ENCODE assay signal across 8 cellular contexts in the genomic region with DNA sequence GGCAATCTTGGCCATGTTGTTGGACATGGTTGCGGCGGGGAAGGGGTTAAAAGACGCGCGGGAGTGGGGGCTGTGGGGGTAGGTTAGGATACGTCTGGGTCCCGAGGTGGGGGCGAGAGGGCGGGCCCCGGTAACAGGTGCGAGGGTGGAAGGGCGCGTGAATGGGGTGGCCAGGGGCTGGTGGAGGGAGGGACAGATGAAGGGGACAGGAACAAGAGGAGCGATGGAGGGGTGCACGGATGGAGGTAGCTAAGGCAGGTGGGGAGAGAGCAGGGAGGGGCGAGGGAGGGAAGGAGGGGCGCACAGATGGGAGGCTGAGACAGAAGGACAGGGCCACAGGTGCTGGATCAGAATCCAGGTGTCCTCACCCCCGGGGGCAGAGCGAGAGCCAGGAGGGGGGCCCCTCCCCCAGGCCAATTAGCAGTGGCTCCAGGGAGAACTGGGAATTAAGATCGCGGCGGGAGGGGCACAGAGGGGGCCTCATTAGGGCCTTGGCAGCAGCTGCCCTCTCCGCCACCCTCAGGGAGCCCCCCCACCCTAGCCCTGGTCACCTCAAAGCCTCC. TPM values are rescaled to one million over a fixed set of nuclear protein-coding genes. Genes with fewer than 3 reads are reported as not detected.
A peak's percentile ranks its signal among the peaks of the same experiment; 100 is the strongest.
DNase-seq lines count a peak whose midpoint lies in the region; ATAC-seq, FAIRE-seq and TF ChIP-seq lines count a peak whose summit lies in the region.

No MANE protein-coding gene starts in this region.

- no peaks in the 10 kb centered on the region for H3K27me3 Mint-ChIP-seq in CD8-positive, alpha-beta T cell (ENCODE audit: low read depth)
- peaks cover 20% of the 10 kb centered on the region for H3K27me3 Mint-ChIP-seq in mesothelial cell of epicardium (ENCODE audit: low read depth)

- CTCF ChIA-PET in CD8-positive, alpha-beta T cell (lab: Charles Lee) = interaction anchor here (0.6 to 2.0 kb wide), 3 partner anchors 27 to 239 kb away, joined by 3 to 15 read pairs (median 3); a partner anchor contains a TSS
- CTCF ChIA-PET in RWPE1 (lab: Yijun Ruan, JAX) = interaction anchor here (0.9 kb wide), 1 partner anchor 18 kb away, joined by 3 read pairs; no protein-coding TSS in a partner anchor

- peaks cover 42% of the 10 kb centered on the region for H3K4me1 ChIP-seq in CD8-positive, alpha-beta T cell (ENCODE audit: insufficient read depth, low read length)
- H3K4me1 ChIP-seq in Karpas-422 (ENCODE audit: low read length) (peaks cover 47% of the 10 kb centered on the region), ascending aorta (peaks cover 17 to 21% of the 10 kb centered on the region in 2 donors)

- TF ChIP-seq CTCF in CD8-positive, alpha-beta T cell (IDR thresholded peaks at IDR 0.05) = no peak
- TF ChIP-seq CTCF in ascending aorta (IDR thresholded peaks at IDR 0.05) = no peak
- no peak for TF ChIP-seq CTCF in mesothelial cell of epicardium (IDR thresholded peaks at IDR 0.05; ENCODE audit: unreplicated experiment)
- no peak for TF ChIP-seq CTCF in RWPE1 (conservative IDR thresholded peaks at IDR 0.05; ENCODE audit: low read depth)

- peaks cover 25% of the 10 kb centered on the region for H3K4me1 Mint-ChIP-seq in CD8-positive, alpha-beta T cell (ENCODE audit: low read depth)
- peaks cover 40% of the 10 kb centered on the region for H3K4me1 Mint-ChIP-seq in mesothelial cell of epicardium

- POLR2A ChIA-PET in CD8-positive, alpha-beta T cell (lab: Charles Lee) = no interaction called here
- POLR2A ChIA-PET in RWPE1 (lab: Yijun Ruan, JAX; ENCODE audit: low non-redundant PET) = no interaction called here

- no peaks in the 10 kb centered on the region for H3K9me2 ChIP-seq in Karpas-422 (replicated peaks; ENCODE audit: insufficient read depth, low read length)

- DNase-seq in CD8-positive, alpha-beta T cell = no peak
- DNase-seq in Karpas-422 (peak; percentile 50), ascending aorta (ENCODE audit: low spot score in 2 of 2) (no peak), mesothelial cell of epicardium (ENCODE audit: low spot score in 2 of 2, unreplicated experiment in 2 of 2) (no peak), mesenteric fat pad (ENCODE audit: low spot score) (no peak), HTR-8/SVneo (ENCODE audit: insufficient read length, low spot score) (no peak), RWPE1 (ENCODE audit: low spot score) (no peak)

- H4K20me1 ChIP-seq in Karpas-422 (ENCODE audit: insufficient read depth, low read depth, low read length) = 0 out of 2 replicates have a peak, but pooled peaks cover 4% of the 10 kb centered on the region

- no peak overlapping the region for H2AFZ ChIP-seq in Karpas-422 (ENCODE audit: low read length)

- no peaks in the 10 kb centered on the region for H3K9me3 ChIP-seq in CD8-positive, alpha-beta T cell (ENCODE audit: low read length)
- no peaks in the 10 kb centered on the region for H3K9me3 ChIP-seq in Karpas-422 (ENCODE audit: low read length)
- H3K9me3 ChIP-seq in ascending aorta = no peaks in the 10 kb centered on the region

- no peaks in the 10 kb centered on the region for H3K79me2 ChIP-seq in Karpas-422 (ENCODE audit: low read length)

- H3K9me3 Mint-ChIP-seq in CD8-positive, alpha-beta T cell = no peaks in the 10 kb centered on the region
- no peaks in the 10 kb centered on the region for H3K9me3 Mint-ChIP-seq in mesothelial cell of epicardium

- H3K4me3 ChIP-seq in CD8-positive, alpha-beta T cell (ENCODE audit: low read depth, low read length) = peak overlapping the region; percentile 25
- H3K4me3 ChIP-seq in Karpas-422 (ENCODE audit: low read length) (no peak overlapping the region; the same call in 1 of the 2 replicates), ascending aorta (peak overlapping the region; percentile 39 to 65)

- H3K27ac Mint-ChIP-seq in CD8-positive, alpha-beta T cell = no peak overlapping the region
- H3K27ac Mint-ChIP-seq in mesothelial cell of epicardium = no peak overlapping the region

- peak overlapping the region; percentile 57 for H3K4me2 ChIP-seq in Karpas-422 (ENCODE audit: low read depth, low read length, poor library complexity, severe bottlenecking)

- H3K9ac ChIP-seq in Karpas-422 (ENCODE audit: low read length) = no peak overlapping the region

- H3K27me3 ChIP-seq in CD8-positive, alpha-beta T cell (ENCODE audit: insufficient read depth, low read length) = no peaks in the 10 kb centered on the region
- H3K27me3 ChIP-seq in Karpas-422 (ENCODE audit: low read length) = 0 out of 2 replicates have a peak, but pooled peaks cover 3% of the 10 kb centered on the region
- H3K27me3 ChIP-seq in ascending aorta = no peaks in the 10 kb centered on the region

- no peaks in the 10 kb centered on the region for H3K36me3 Mint-ChIP-seq in CD8-positive, alpha-beta T cell
- H3K36me3 Mint-ChIP-seq in mesothelial cell of epicardium = no peaks in the 10 kb centered on the region

- ATAC-seq in CD8-positive, alpha-beta T cell = no peak
- ATAC-seq in HG03442 (IDR thresholded peaks at IDR 0.05; ENCODE audit: unreplicated experiment) = no peak

- FAIRE-seq in HTR-8/SVneo (lab: Jason Lieb, UNC) = no peak

- peak overlapping the region; percentile 40 for H3K4me3 Mint-ChIP-seq in CD8-positive, alpha-beta T cell
- peak overlapping the region; percentile 57 for H3K4me3 Mint-ChIP-seq in mesothelial cell of epicardium

- H3K36me3 ChIP-seq in CD8-positive, alpha-beta T cell (ENCODE audit: insufficient read depth, low read length) = no peaks in the 10 kb centered on the region
- H3K36me3 ChIP-seq in Karpas-422 (ENCODE audit: insufficient read depth, low read length) = no peaks in the 10 kb centered on the region
- H3K36me3 ChIP-seq in ascending aorta = no peaks in the 10 kb centered on the region

- H3K27ac ChIP-seq in CD8-positive, alpha-beta T cell (ENCODE audit: low read depth, low read length) = no peak overlapping the region
- H3K27ac ChIP-seq in Karpas-422 (ENCODE audit: low read length) = no peak overlapping the region
- H3K27ac ChIP-seq in ascending aorta = peak overlapping the region in 1 of 2 donors; percentile 12
- H3K27ac ChIP-seq in RWPE1 = no peak overlapping the region

- intact Hi-C loops in CD8-positive, alpha-beta T cell (cut with DNase I, micrococcal nuclease) = loop anchor here (1.0 to 2.0 kb wide), 6 partner anchors 20 to 640 kb away; a partner anchor contains a TSS
- intact Hi-C loops in ascending aorta (cut with DNase I) = no loop called here

RNA-seq across cellular contexts. Expression of a gene that starts 1.3 kb away (rescaled TPM):
- not detected for total RNA-seq in CD8-positive, alpha-beta T cell
- not detected in 2 replicates for total RNA-seq in Karpas-422 (2014; rRNA removed; shearing (Covaris generic); ENCODE audit: low replicate concordance)
- total RNA-seq in ascending aorta = not detected
- 7.6 to 13.7 TPM (median 12.2 TPM) in 3 replicates for total RNA-seq in mesothelial cell of epicardium
- total RNA-seq in mesenteric fat pad = not detected

RNA-seq across cellular contexts. Expression of a gene that starts 9.8 kb away (rescaled TPM):
- total RNA-seq in CD8-positive, alpha-beta T cell = under 1 TPM in 1 of 2 experiments, not detected in 1; 0.25 TPM
- not detected in 2 replicates for total RNA-seq in Karpas-422 (2014; rRNA removed; shearing (Covaris generic); ENCODE audit: low replicate concordance)
- 120 TPM for total RNA-seq in ascending aorta
- 5.0 to 6.2 TPM (median 5.9 TPM) in 3 replicates for total RNA-seq in mesothelial cell of epicardium
- total RNA-seq in mesenteric fat pad = 7.2 TPM

RNA-seq across cellular contexts. Expression of a gene that starts 26.2 kb away (rescaled TPM):
- not detected for total RNA-seq in CD8-positive, alpha-beta T cell
- 0.14 and 0.19 TPM in 2 replicates for total RNA-seq in Karpas-422 (2014; rRNA removed; shearing (Covaris generic); ENCODE audit: low replicate concordance)
- total RNA-seq in ascending aorta (104 TPM), mesothelial cell of epicardium (48.4 to 50.4 TPM (median 48.8 TPM) in 3 replicates), mesenteric fat pad (3.4 TPM)

RNA-seq across cellular contexts. Expression of a gene that starts 33.6 kb away (rescaled TPM):
- 100 to 1,000 TPM; 139 to 150 TPM for total RNA-seq in CD8-positive, alpha-beta T cell
- total RNA-seq in Karpas-422 (2014; rRNA removed; shearing (Covaris generic); ENCODE audit: low replicate concordance) = 103 and 122 TPM in 2 replicates
- total RNA-seq in ascending aorta (159 TPM), mesothelial cell of epicardium (231 to 233 TPM (median 231 TPM) in 3 replicates), mesenteric fat pad (125 TPM)

Comparison
In these comparisons a context has a peak if more than half of its experiments do, and no peak if none do; other contexts are left out.
1. RNA of a gene that starts 9.8 kb away (total RNA-seq): 120 TPM in ascending aorta (single experiment); 7.2 TPM in mesenteric fat pad (single experiment), 5.0 to 6.2 TPM in mesothelial cell of epicardium, 0.25 TPM in CD8-positive, alpha-beta T cell and not detected in Karpas-422; every median in the first group is over 10 times any median in the second.
2. RNA of a gene that starts 26.2 kb away (total RNA-seq): 104 TPM in ascending aorta (single experiment) and 48.4 to 50.4 TPM in mesothelial cell of epicardium; 3.4 TPM in mesenteric fat pad (single experiment), 0.14 to 0.19 TPM in Karpas-422 and not detected in CD8-positive, alpha-beta T cell; every median in the first group is over 10 times any median in the second.